ENCODE assay signal across 1 cellular context in genomic region chr4:150242820-150243458, GRCh38.
TF ChIP-seq lines count a peak whose summit lies in the region.

No MANE protein-coding gene starts in this region.

TF ChIP-seq in HepG2, 621 proteins besides CTCF, POLR2A, EP300 and RAD21 (continued from another document):
- no peak for TF ChIP-seq ZNF253 (CRISPR knock-in tag; IDR thresholded peaks at IDR 0.05; ENCODE audit: borderline replicate concordance)
- peak; percentile 59 for TF ChIP-seq SMC3 (IDR thresholded peaks at IDR 0.05; ENCODE audit: low read length)
- no peak for TF ChIP-seq DMAP1 (CRISPR knock-in tag; IDR thresholded peaks at IDR 0.05)
- peak; percentile 76 for TF ChIP-seq STAG1 (CRISPR knock-in tag; IDR thresholded peaks at IDR 0.05)
